Comparison of ENCODE assay signal across 1 cellular context in the genomic region with DNA sequence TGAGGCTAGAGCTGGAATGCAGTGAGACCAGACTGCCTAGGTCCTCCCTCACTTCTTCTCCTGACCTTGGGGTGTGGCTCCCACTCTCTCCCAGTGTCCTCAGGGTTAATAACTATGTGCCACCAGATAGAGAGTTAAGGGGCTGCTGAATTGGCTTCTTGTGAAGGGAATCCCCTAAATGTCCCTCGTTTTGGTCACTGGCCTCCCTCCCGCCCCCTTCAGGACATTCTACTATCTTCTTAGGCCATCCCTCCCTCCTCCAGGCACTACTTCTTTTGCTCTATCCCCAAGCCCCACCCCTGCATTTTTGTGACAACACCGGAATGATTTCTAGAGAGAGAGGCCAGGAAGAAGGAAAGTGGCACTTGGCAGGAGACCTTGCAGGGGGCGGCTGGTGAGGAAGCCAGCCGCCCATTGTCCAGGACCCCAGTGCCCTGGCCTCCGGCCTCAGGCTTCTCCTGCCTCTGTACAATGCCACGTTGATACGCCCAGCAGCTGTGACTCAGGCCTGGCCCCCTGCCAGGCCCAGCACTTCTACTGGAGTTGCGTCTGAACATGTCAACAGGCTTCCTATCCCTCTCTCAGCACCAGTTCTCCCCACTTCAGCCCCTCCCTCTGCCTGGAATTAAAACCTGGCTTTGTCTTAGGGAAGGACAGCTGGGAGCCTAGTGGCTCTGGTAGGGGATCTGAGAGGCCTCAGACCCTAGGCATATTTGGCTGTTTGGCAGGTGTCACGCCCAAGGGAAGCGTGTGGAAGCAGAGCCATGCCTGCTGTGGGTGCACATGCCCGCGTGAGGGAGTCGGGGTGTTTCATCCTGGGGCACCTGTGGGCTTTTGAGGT.
A peak's percentile ranks its signal among the peaks of the same experiment; 100 is the strongest.
TF ChIP-seq lines count a peak whose summit lies in the region.

No MANE protein-coding gene starts in this region.

TF ChIP-seq in HEK293, 187 proteins besides CTCF, POLR2A, EP300 and RAD21 (continued from another document and continues in another):
- TF ChIP-seq, protein P1, sequence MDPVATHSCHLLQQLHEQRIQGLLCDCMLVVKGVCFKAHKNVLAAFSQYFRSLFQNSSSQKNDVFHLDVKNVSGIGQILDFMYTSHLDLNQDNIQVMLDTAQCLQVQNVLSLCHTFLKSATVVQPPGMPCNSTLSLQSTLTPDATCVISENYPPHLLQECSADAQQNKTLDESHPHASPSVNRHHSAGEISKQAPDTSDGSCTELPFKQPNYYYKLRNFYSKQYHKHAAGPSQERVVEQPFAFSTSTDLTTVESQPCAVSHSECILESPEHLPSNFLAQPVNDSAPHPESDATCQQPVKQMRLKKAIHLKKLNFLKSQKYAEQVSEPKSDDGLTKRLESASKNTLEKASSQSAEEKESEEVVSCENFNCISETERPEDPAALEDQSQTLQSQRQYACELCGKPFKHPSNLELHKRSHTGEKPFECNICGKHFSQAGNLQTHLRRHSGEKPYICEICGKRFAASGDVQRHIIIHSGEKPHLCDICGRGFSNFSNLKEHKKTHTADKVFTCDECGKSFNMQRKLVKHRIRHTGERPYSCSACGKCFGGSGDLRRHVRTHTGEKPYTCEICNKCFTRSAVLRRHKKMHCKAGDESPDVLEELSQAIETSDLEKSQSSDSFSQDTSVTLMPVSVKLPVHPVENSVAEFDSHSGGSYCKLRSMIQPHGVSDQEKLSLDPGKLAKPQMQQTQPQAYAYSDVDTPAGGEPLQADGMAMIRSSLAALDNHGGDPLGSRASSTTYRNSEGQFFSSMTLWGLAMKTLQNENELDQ (tag by site-specific recombination; IDR thresholded peaks at IDR 0.05; ENCODE audit: low read depth), result no peak
- TF ChIP-seq, protein P2, sequence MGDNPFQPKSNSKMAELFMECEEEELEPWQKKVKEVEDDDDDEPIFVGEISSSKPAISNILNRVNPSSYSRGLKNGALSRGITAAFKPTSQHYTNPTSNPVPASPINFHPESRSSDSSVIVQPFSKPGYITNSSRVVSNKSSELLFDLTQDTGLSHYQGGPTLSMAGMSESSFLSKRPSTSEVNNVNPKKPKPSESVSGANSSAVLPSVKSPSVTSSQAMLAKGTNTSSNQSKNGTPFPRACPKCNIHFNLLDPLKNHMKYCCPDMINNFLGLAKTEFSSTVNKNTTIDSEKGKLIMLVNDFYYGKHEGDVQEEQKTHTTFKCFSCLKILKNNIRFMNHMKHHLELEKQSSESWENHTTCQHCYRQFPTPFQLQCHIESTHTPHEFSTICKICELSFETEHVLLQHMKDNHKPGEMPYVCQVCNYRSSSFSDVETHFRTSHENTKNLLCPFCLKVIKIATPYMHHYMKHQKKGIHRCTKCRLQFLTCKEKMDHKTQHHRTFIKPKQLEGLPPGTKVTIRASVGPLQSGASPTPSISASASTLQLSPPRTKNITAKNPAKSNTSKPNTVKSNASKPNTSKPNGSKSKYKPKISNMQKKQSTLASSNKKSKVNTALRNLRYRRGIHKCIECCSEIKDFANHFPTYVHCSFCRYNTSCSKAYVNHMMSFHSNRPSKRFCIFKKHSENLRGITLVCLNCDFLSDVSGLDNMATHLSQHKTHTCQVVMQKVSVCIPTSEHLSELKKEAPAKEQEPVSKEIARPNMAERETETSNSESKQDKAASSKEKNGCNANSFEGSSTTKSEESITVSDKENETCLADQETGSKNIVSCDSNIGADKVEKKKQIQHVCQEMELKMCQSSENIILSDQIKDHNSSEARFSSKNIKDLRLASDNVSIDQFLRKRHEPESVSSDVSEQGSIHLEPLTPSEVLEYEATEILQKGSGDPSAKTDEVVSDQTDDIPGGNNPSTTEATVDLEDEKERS (tag by site-specific recombination; IDR thresholded peaks at IDR 0.05), result no peak
- TF ChIP-seq ZNF623 (tag by site-specific recombination; IDR thresholded peaks at IDR 0.05) (peak; percentile 11; the same call in 1 of the 2 replicates), YY2 (tag by site-specific recombination; IDR thresholded peaks at IDR 0.05) (no peak), ZNF785 (tag by site-specific recombination; IDR thresholded peaks at IDR 0.05) (no peak), ZNF169 (tag by site-specific recombination; IDR thresholded peaks at IDR 0.05) (no peak), RBAK (tag by site-specific recombination; IDR thresholded peaks at IDR 0.05) (no peak), ZNF670 (tag by site-specific recombination; IDR thresholded peaks at IDR 0.05; ENCODE audit: low read depth) (no peak), GLI4 (tag by site-specific recombination; IDR thresholded peaks at IDR 0.05) (no peak), ZBTB17 (tag by site-specific recombination; IDR thresholded peaks at IDR 0.05) (peak; percentile 76), SP7 (tag by site-specific recombination; IDR thresholded peaks at IDR 0.05) (peak; percentile 79), ZNF157 (tag by site-specific recombination; IDR thresholded peaks at IDR 0.05) (no peak), ZXDB (tag by site-specific recombination; IDR thresholded peaks at IDR 0.05) (peak; percentile 57; the same call in 1 of the 2 replicates), ZNF600 (tag by site-specific recombination; IDR thresholded peaks at IDR 0.05) (peak; percentile 70; the same call in 1 of the 2 replicates), HOXC10 (CRISPR knock-in tag; IDR thresholded peaks at IDR 0.05) (no peak), ZNF394 (tag by site-specific recombination; IDR thresholded peaks at IDR 0.05; ENCODE audit: borderline replicate concordance) (peak; percentile 41; the same call in 1 of the 2 replicates), ZNF146 (tag by site-specific recombination; IDR thresholded peaks at IDR 0.05) (no peak), ZNF114 (tag by site-specific recombination; IDR thresholded peaks at IDR 0.05) (no peak), ZNF501 (tag by site-specific recombination; IDR thresholded peaks at IDR 0.05) (no peak), ZSCAN30 (tag by site-specific recombination; IDR thresholded peaks at IDR 0.05) (peak; percentile 20; the same call in 1 of the 2 replicates), ZNF660 (tag by site-specific recombination; IDR thresholded peaks at IDR 0.05) (peak; percentile 97), ZNF2 (tag by site-specific recombination; IDR thresholded peaks at IDR 0.05) (0 out of 2 replicates have a peak, but pooled peaks have one; percentile 61), ZNF248 (tag by site-specific recombination; IDR thresholded peaks at IDR 0.05) (no peak), SCRT2 (tag by site-specific recombination; IDR thresholded peaks at IDR 0.05) (peak; percentile 99), ZNF132 (tag by site-specific recombination; IDR thresholded peaks at IDR 0.05; ENCODE audit: borderline replicate concordance) (no peak), ZNF223 (tag by site-specific recombination; IDR thresholded peaks at IDR 0.05) (no peak), SCRT1 (tag by site-specific recombination; IDR thresholded peaks at IDR 0.05; ENCODE audit: borderline replicate concordance) (peak; percentile 92), ZNF677 (tag by site-specific recombination; IDR thresholded peaks at IDR 0.05) (no peak), ZNF138 (tag by site-specific recombination; IDR thresholded peaks at IDR 0.05; ENCODE audit: borderline replicate concordance) (no peak), ZNF174 (tag by site-specific recombination; IDR thresholded peaks at IDR 0.05) (no peak), ZNF37A (tag by site-specific recombination; IDR thresholded peaks at IDR 0.05) (no peak), ZNF266 (tag by site-specific recombination; IDR thresholded peaks at IDR 0.05; ENCODE audit: low read depth) (no peak)
- TF ChIP-seq, protein P3, sequence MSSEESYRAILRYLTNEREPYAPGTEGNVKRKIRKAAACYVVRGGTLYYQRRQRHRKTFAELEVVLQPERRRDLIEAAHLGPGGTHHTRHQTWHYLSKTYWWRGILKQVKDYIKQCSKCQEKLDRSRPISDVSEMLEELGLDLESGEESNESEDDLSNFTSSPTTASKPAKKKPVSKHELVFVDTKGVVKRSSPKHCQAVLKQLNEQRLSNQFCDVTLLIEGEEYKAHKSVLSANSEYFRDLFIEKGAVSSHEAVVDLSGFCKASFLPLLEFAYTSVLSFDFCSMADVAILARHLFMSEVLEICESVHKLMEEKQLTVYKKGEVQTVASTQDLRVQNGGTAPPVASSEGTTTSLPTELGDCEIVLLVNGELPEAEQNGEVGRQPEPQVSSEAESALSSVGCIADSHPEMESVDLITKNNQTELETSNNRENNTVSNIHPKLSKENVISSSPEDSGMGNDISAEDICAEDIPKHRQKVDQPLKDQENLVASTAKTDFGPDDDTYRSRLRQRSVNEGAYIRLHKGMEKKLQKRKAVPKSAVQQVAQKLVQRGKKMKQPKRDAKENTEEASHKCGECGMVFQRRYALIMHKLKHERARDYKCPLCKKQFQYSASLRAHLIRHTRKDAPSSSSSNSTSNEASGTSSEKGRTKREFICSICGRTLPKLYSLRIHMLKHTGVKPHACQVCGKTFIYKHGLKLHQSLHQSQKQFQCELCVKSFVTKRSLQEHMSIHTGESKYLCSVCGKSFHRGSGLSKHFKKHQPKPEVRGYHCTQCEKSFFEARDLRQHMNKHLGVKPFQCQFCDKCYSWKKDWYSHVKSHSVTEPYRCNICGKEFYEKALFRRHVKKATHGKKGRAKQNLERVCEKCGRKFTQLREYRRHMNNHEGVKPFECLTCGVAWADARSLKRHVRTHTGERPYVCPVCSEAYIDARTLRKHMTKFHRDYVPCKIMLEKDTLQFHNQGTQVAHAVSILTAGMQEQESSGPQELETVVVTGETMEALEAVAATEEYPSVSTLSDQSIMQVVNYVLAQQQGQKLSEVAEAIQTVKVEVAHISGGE (tag by site-specific recombination; conservative IDR thresholded peaks at IDR 0.05; ENCODE audit: low read depth), result no peak
- TF ChIP-seq, protein P4, sequence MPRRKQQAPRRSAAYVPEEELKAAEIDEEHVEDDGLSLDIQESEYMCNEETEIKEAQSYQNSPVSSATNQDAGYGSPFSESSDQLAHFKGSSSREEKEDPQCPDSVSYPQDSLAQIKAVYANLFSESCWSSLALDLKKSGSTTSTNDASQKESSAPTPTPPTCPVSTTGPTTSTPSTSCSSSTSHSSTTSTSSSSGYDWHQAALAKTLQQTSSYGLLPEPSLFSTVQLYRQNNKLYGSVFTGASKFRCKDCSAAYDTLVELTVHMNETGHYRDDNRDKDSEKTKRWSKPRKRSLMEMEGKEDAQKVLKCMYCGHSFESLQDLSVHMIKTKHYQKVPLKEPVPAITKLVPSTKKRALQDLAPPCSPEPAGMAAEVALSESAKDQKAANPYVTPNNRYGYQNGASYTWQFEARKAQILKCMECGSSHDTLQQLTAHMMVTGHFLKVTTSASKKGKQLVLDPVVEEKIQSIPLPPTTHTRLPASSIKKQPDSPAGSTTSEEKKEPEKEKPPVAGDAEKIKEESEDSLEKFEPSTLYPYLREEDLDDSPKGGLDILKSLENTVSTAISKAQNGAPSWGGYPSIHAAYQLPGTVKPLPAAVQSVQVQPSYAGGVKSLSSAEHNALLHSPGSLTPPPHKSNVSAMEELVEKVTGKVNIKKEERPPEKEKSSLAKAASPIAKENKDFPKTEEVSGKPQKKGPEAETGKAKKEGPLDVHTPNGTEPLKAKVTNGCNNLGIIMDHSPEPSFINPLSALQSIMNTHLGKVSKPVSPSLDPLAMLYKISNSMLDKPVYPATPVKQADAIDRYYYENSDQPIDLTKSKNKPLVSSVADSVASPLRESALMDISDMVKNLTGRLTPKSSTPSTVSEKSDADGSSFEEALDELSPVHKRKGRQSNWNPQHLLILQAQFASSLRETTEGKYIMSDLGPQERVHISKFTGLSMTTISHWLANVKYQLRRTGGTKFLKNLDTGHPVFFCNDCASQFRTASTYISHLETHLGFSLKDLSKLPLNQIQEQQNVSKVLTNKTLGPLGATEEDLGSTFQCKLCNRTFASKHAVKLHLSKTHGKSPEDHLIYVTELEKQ (tag by site-specific recombination; IDR thresholded peaks at IDR 0.05; ENCODE audit: borderline replicate concordance), result no peak
- TF ChIP-seq, protein P5, sequence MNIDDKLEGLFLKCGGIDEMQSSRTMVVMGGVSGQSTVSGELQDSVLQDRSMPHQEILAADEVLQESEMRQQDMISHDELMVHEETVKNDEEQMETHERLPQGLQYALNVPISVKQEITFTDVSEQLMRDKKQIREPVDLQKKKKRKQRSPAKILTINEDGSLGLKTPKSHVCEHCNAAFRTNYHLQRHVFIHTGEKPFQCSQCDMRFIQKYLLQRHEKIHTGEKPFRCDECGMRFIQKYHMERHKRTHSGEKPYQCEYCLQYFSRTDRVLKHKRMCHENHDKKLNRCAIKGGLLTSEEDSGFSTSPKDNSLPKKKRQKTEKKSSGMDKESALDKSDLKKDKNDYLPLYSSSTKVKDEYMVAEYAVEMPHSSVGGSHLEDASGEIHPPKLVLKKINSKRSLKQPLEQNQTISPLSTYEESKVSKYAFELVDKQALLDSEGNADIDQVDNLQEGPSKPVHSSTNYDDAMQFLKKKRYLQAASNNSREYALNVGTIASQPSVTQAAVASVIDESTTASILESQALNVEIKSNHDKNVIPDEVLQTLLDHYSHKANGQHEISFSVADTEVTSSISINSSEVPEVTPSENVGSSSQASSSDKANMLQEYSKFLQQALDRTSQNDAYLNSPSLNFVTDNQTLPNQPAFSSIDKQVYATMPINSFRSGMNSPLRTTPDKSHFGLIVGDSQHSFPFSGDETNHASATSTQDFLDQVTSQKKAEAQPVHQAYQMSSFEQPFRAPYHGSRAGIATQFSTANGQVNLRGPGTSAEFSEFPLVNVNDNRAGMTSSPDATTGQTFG (tag by site-specific recombination; IDR thresholded peaks at IDR 0.05; ENCODE audit: borderline replicate concordance), result no peak
- TF ChIP-seq, protein P6, sequence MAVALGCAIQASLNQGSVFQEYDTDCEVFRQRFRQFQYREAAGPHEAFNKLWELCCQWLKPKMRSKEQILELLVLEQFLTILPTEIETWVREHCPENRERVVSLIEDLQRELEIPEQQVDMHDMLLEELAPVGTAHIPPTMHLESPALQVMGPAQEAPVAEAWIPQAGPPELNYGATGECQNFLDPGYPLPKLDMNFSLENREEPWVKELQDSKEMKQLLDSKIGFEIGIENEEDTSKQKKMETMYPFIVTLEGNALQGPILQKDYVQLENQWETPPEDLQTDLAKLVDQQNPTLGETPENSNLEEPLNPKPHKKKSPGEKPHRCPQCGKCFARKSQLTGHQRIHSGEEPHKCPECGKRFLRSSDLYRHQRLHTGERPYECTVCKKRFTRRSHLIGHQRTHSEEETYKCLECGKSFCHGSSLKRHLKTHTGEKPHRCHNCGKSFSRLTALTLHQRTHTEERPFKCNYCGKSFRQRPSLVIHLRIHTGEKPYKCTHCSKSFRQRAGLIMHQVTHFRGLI (tag by site-specific recombination; IDR thresholded peaks at IDR 0.05), result peak; percentile 72; the same call in 1 of the 2 replicates
- TF ChIP-seq, protein P7, sequence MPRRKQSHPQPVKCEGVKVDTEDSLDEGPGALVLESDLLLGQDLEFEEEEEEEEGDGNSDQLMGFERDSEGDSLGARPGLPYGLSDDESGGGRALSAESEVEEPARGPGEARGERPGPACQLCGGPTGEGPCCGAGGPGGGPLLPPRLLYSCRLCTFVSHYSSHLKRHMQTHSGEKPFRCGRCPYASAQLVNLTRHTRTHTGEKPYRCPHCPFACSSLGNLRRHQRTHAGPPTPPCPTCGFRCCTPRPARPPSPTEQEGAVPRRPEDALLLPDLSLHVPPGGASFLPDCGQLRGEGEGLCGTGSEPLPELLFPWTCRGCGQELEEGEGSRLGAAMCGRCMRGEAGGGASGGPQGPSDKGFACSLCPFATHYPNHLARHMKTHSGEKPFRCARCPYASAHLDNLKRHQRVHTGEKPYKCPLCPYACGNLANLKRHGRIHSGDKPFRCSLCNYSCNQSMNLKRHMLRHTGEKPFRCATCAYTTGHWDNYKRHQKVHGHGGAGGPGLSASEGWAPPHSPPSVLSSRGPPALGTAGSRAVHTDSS (tag by site-specific recombination; IDR thresholded peaks at IDR 0.05), result no peak
- TF ChIP-seq, protein P8, sequence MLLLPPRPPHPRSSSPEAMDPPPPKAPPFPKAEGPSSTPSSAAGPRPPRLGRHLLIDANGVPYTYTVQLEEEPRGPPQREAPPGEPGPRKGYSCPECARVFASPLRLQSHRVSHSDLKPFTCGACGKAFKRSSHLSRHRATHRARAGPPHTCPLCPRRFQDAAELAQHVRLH (tag by site-specific recombination; IDR thresholded peaks at IDR 0.05), result no peak
